Comparison of ENCODE assay signal across 1 cellular context in genomic region chr1:66489146-66489545, GRCh38.
TF ChIP-seq lines count a peak whose summit lies in the region.

No MANE protein-coding gene starts in this region.

TF ChIP-seq in SK-N-SH, 30 proteins besides CTCF, POLR2A, EP300 and RAD21:
- TF ChIP-seq NFIC (IDR thresholded peaks at IDR 0.05; ENCODE audit: borderline replicate concordance): peak; percentile 24; the same call in 1 of the 2 replicates
- TF ChIP-seq MAX (IDR thresholded peaks at IDR 0.05; ENCODE audit: low read depth): no peak
- peak; percentile 41; the same call in 1 of the 2 replicates for TF ChIP-seq FOSL2 (IDR thresholded peaks at IDR 0.05; ENCODE audit: borderline replicate concordance, low read depth)
- TF ChIP-seq JUND (IDR thresholded peaks at IDR 0.05): peak; percentile 53
